2 cellular contexts compared by ENCODE assay signal in genomic region chr6:16713597-16713996, GRCh38.
TF ChIP-seq lines count a peak whose summit lies in the region.

No MANE protein-coding gene starts in this region.

TF ChIP-seq in SK-N-SH, 30 proteins besides CTCF, POLR2A, EP300 and RAD21 (continued from another document):
- TF ChIP-seq NFIC (IDR thresholded peaks at IDR 0.05; ENCODE audit: borderline replicate concordance) (no peak), PBX3 (IDR thresholded peaks at IDR 0.05) (no peak), USF1 (IDR thresholded peaks at IDR 0.05; ENCODE audit: borderline replicate concordance, low read depth) (no peak), GABPA (IDR thresholded peaks at IDR 0.05; ENCODE audit: low read depth) (no peak), FOXJ3 (CRISPR knock-in tag; IDR thresholded peaks at IDR 0.05) (no peak), TCF12 (IDR thresholded peaks at IDR 0.05) (no peak), NRF1 (IDR thresholded peaks at IDR 0.05; ENCODE audit: low read depth, low read length) (no peak), IRF3 (IDR thresholded peaks at IDR 0.05; ENCODE audit: low read depth, low read length) (no peak), YY1 (IDR thresholded peaks at IDR 0.05; ENCODE audit: low read depth) (no peak), MXI1 (IDR thresholded peaks at IDR 0.05; ENCODE audit: low read depth, low read length) (no peak), TEAD4 (IDR thresholded peaks at IDR 0.05; ENCODE audit: borderline replicate concordance, insufficient read depth) (no peak), JUND (IDR thresholded peaks at IDR 0.05) (no peak)

TF ChIP-seq in SK-N-SH treated with all-trans-retinoic acid at 6 μM for 48 hours, 23 proteins besides CTCF, POLR2A, EP300 and RAD21 (continued from another document):
- no peak for TF ChIP-seq TSHZ2 (CRISPR knock-in tag; IDR thresholded peaks at IDR 0.05)
- TF ChIP-seq ZNF8 (CRISPR knock-in tag; IDR thresholded peaks at IDR 0.05): no peak
- no peak for TF ChIP-seq TCF4 (CRISPR knock-in tag; IDR thresholded peaks at IDR 0.05; ENCODE audit: borderline replicate concordance)
- TF ChIP-seq CSRNP3 (CRISPR knock-in tag; IDR thresholded peaks at IDR 0.05): no peak
- TF ChIP-seq SNAI2 (CRISPR knock-in tag; IDR thresholded peaks at IDR 0.05): no peak
- TF ChIP-seq PATZ1 (CRISPR knock-in tag; IDR thresholded peaks at IDR 0.05; ENCODE audit: borderline replicate concordance): no peak
